Comparison of ENCODE assay signal across 8 cellular contexts in the genomic region with DNA sequence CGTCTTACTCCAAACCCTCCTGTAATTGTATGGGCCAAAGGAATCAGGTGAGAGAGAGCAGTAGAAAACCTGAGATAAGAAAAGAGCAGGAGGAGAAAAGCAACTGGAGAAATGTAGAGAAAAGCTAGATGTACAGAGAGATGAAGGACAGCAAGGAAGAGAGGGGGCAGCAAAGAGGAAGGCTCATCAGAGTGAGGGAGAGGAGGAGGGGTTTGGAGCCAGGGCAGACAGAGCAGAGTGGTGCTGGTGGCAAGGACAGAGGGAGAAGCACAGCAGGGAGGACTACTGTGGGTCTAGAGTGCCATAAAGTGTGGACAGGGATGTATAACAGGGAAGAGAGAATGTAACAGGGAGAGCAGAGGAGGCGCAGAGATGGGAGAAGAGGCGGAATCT. TPM values are rescaled to one million over a fixed set of nuclear protein-coding genes. Genes with fewer than 3 reads are reported as not detected.
DNase-seq lines count a peak whose midpoint lies in the region; ATAC-seq, FAIRE-seq and TF ChIP-seq lines count a peak whose summit lies in the region.
"Not testable (repeated sequence)": the region's sequence is repeated elsewhere in the genome, so short reads cannot be mapped to it uniquely, and the experiment has no call there.

No MANE protein-coding gene starts in this region.

- not testable (repeated sequence) for DNase-seq in CD8-positive, alpha-beta memory T cell; activated naive CD4-positive, alpha-beta T cell treated with anti-CD3 and anti-CD28 coated beads, Interleukin-2, amount 50 U/mL, for 72 hours (ENCODE audit: low spot score in 2 of 2); keratinocyte (ENCODE audit: low read depth, low spot score); testis
- DNase-seq in KBM-7 (peak; percentile 38), SJCRH30 (peak in 1 of 2 experiments; percentile 8)

- TF ChIP-seq CTCF in keratinocyte (optimal IDR thresholded peaks at IDR 0.05 in 1 of 3, IDR thresholded peaks at IDR 0.05 in 1 of 3, conservative IDR thresholded peaks at IDR 0.05 in 1 of 3; ENCODE audit: extremely low read depth in 1 of 3, insufficient read depth in 2 of 3, low read length in 3 of 3); testis (IDR thresholded peaks at IDR 0.05): not testable (repeated sequence)

- not testable (repeated sequence) for H3K27me3 ChIP-seq in CD8-positive, alpha-beta memory T cell (ENCODE audit: insufficient read depth, low read length, poor library complexity, severe bottlenecking); SJCRH30; esophagus (ENCODE audit: control insufficient read depth in 1 of 2, insufficient read depth in 2 of 2, low read length in 2 of 2); keratinocyte (ENCODE audit: control insufficient read depth, extremely low read depth, insufficient read depth, low read length); neuron (ENCODE audit: insufficient read depth, low read length); testis

- dilution Hi-C loops in keratinocyte (cut with MboI; ENCODE audit: extremely low pct_ligation_motif_present, low sequenced_read_pairs), result not testable (repeated sequence)

- peak overlapping the region; percentile 63 for H3K27ac ChIP-seq in CD8-positive, alpha-beta memory T cell (ENCODE audit: low read depth, low read length)
- not testable (repeated sequence) for H3K27ac ChIP-seq in SJCRH30; keratinocyte (ENCODE audit: control insufficient read depth, insufficient read depth, low read length); testis
- peak overlapping the region; percentile 71 to 83 for H3K27ac ChIP-seq in esophagus (ENCODE audit: low read depth in 2 of 2, low read length in 1 of 2)

- intact Hi-C loops in testis (cut with DNase I; ENCODE audit: low total_unique reads), result not testable (repeated sequence)

- H3K36me3 Mint-ChIP-seq in CD8-positive, alpha-beta memory T cell, result peaks cover 8 to 26% (median 21%) of the 10 kb centered on the region in 3 donors
- H3K36me3 Mint-ChIP-seq in activated naive CD4-positive, alpha-beta T cell treated with anti-CD3 and anti-CD28 coated beads, Interleukin-2, amount 50 U/mL, for 72 hours, result peaks cover 39 to 78% of the 10 kb centered on the region in 2 donors

- in situ Hi-C loops in KBM-7 (cut with MboI; ENCODE audit: low pct_unique_long_range_greater_than_20kb, low sequenced_read_pairs), result not testable (repeated sequence)

- H3K4me3 ChIP-seq in CD8-positive, alpha-beta memory T cell (ENCODE audit: low read length), result peak overlapping the region; percentile 84
- H3K4me3 ChIP-seq in SJCRH30, result peak overlapping the region; percentile 72
- peak overlapping the region; percentile 62 to 79 for H3K4me3 ChIP-seq in esophagus (ENCODE audit: low read depth in 1 of 2, low read length in 2 of 2)
- H3K4me3 ChIP-seq in keratinocyte (ENCODE audit: control insufficient read depth in 2 of 3, extremely low read depth in 1 of 3, insufficient read depth in 2 of 3, low read depth in 1 of 3, low read length in 3 of 3), result peak overlapping the region; percentile 69 to 83 (median 78)
- H3K4me3 ChIP-seq in neuron (ENCODE audit: low read length), result peak overlapping the region; percentile 78
- H3K4me3 ChIP-seq in testis, result peak overlapping the region; percentile 64 to 66

- POLR2A ChIA-PET in CD8-positive, alpha-beta memory T cell (lab: Charles Lee), result not testable (repeated sequence)

- not testable (repeated sequence) for H3K9me3 ChIP-seq in CD8-positive, alpha-beta memory T cell (ENCODE audit: low read length); SJCRH30 (replicated peaks); esophagus (ENCODE audit: control insufficient read depth in 2 of 2, insufficient read depth in 1 of 2, low read depth in 1 of 2, low read length in 1 of 2); keratinocyte (ENCODE audit: control insufficient read depth, low read depth, low read length); testis
- peaks cover 15% of the 10 kb centered on the region for H3K9me3 ChIP-seq in neuron (ENCODE audit: low read length)

- H3K9ac ChIP-seq in keratinocyte (ENCODE audit: control insufficient read depth, extremely low read depth, insufficient read depth, low read length), result peak overlapping the region; percentile 73

- not testable (repeated sequence) for H3K9me1 ChIP-seq in keratinocyte (ENCODE audit: control insufficient read depth, extremely low read depth, insufficient read depth, low read length)

- not testable (repeated sequence) for TF ChIP-seq POLR2A in testis (IDR thresholded peaks at IDR 0.05)

- not testable (repeated sequence) for H3K36me3 ChIP-seq in CD8-positive, alpha-beta memory T cell (ENCODE audit: insufficient read depth, low read length); SJCRH30; esophagus (ENCODE audit: control insufficient read depth in 2 of 2, insufficient read depth in 2 of 2, low read length in 1 of 2); keratinocyte (ENCODE audit: control insufficient read depth in 2 of 2, extremely low read depth in 1 of 2, insufficient read depth in 2 of 2, low read length in 2 of 2); testis (ENCODE audit: low read depth, missing control alignments)
- H3K36me3 ChIP-seq in neuron (ENCODE audit: insufficient read depth, low read length), result peaks cover 11% of the 10 kb centered on the region

- 52 to 58% methylated on average over 3 of the region's 3 CpGs for WGBS in esophagus, 2 donors
- 44 to 48% methylated on average over 3 of the region's 3 CpGs for WGBS in testis, 2 donors

- not testable (repeated sequence) for H3K4me1 ChIP-seq in CD8-positive, alpha-beta memory T cell (ENCODE audit: insufficient read depth, low read length); SJCRH30; esophagus (ENCODE audit: control insufficient read depth in 2 of 2, insufficient read depth in 2 of 2, low read length in 1 of 2); keratinocyte (ENCODE audit: control insufficient read depth, extremely low read depth, insufficient read depth, low read length); neuron (ENCODE audit: insufficient read depth, low read length)
- H3K4me1 ChIP-seq in testis, result peaks cover 14% of the 10 kb centered on the region

- not testable (repeated sequence) for ATAC-seq in activated naive CD4-positive, alpha-beta T cell treated with anti-CD3 and anti-CD28 coated beads, Interleukin-2, amount 50 U/mL, for 72 hours

- not testable (repeated sequence) for FAIRE-seq in keratinocyte (lab: Jason Lieb, UNC)

- H3K4me3 Mint-ChIP-seq in CD8-positive, alpha-beta memory T cell, result peak overlapping the region; percentile 89 to 98 (median 94)

- H4K20me1 ChIP-seq in keratinocyte (ENCODE audit: control insufficient read depth, extremely low read depth, insufficient read depth, low read length), result not testable (repeated sequence)

- peaks cover 36 to 56% (median 43%) of the 10 kb centered on the region in 3 donors for H3K4me1 Mint-ChIP-seq in CD8-positive, alpha-beta memory T cell

- peak overlapping the region; percentile 86 for H3K4me2 ChIP-seq in keratinocyte (ENCODE audit: control insufficient read depth, extremely low read depth, insufficient read depth, low read depth, low read length)

- peaks cover 0 to 30% (median 16%) of the 10 kb centered on the region in 5 donors for H3K9me3 Mint-ChIP-seq in CD8-positive, alpha-beta memory T cell
- H3K9me3 Mint-ChIP-seq in activated naive CD4-positive, alpha-beta T cell treated with anti-CD3 and anti-CD28 coated beads, Interleukin-2, amount 50 U/mL, for 72 hours, result peaks cover 18 to 39% of the 10 kb centered on the region in 2 donors

- not testable (repeated sequence) for H3K27me3 Mint-ChIP-seq in CD8-positive, alpha-beta memory T cell

- H3K27ac Mint-ChIP-seq in CD8-positive, alpha-beta memory T cell, result peak overlapping the region in 7 of 8 donors; percentile 59 to 97 (median 87)
- H3K27ac Mint-ChIP-seq in activated naive CD4-positive, alpha-beta T cell treated with anti-CD3 and anti-CD28 coated beads, Interleukin-2, amount 50 U/mL, for 72 hours, result peak overlapping the region; percentile 81 to 86

- CTCF ChIA-PET in CD8-positive, alpha-beta memory T cell (lab: Charles Lee), result not testable (repeated sequence)

- H2AFZ ChIP-seq in keratinocyte (ENCODE audit: control insufficient read depth, low read length), result peak overlapping the region; percentile 89
- H2AFZ ChIP-seq in neuron (ENCODE audit: low read depth, low read length), result peak overlapping the region; percentile 98

- H3K79me2 ChIP-seq in keratinocyte (ENCODE audit: control insufficient read depth, insufficient read depth, low read length), result not testable (repeated sequence)

RNA-seq across cellular contexts. Expression of gene ZNF701, which starts 31.9 kb away (rescaled TPM):
- 10 to 100 TPM; 16.8 to 18.3 TPM for total RNA-seq in CD8-positive, alpha-beta memory T cell
- 17.7 TPM for polyA plus RNA-seq in CD8-positive, alpha-beta memory T cell
- 13.7 and 14.8 TPM in 2 replicates for total RNA-seq in SJCRH30 (2014; rRNA removed; shearing (Covaris generic))
- total RNA-seq in activated naive CD4-positive, alpha-beta T cell treated with anti-CD3 and anti-CD28 coated beads, Interleukin-2, amount 50 U/mL, for 72 hours, result 10 to 100 TPM; 18.7 to 26.4 TPM
- polyA plus RNA-seq in esophagus (1 to 10 TPM; 3.1 to 9.5 TPM), keratinocyte (6.0 to 7.2 TPM (median 7.0 TPM) in 3 replicates), testis (ENCODE audit: insufficient read depth, low read depth, low replicate concordance) (8.9 TPM)
- 2.3 TPM for polyA plus RNA-seq in keratinocyte (2011; ENCODE audit: low read depth)
- polyA plus RNA-seq in keratinocyte (2011; cell fraction: cytosol; rRNA removed), result 2.0 and 4.4 TPM in 2 replicates
- 12.8 and 13.2 TPM in 2 replicates for polyA plus RNA-seq in keratinocyte (2011; cell fraction: nucleus; rRNA removed)
- 3.9 and 7.6 TPM in 2 replicates for polyA plus RNA-seq in keratinocyte (2012; ENCODE audit: low replicate concordance)
- polyA minus RNA-seq in keratinocyte, result 4.2 to 21.3 TPM (median 13.1 TPM) in 3 replicates
- 5.9 TPM for polyA minus RNA-seq in keratinocyte (2011; cell fraction: cytosol; rRNA and poly(A)+ RNA removed)
- 11.1 and 18.2 TPM in 2 replicates for polyA minus RNA-seq in keratinocyte (2011; cell fraction: nucleus; rRNA and poly(A)+ RNA removed)
- 10 to 100 TPM; 21.3 to 22.4 TPM for total RNA-seq in testis

RNA-seq across cellular contexts. Expression of gene ZNF83, which starts 36.2 kb away (rescaled TPM):
- 10 to 100 TPM; 26.9 to 28.0 TPM for total RNA-seq in CD8-positive, alpha-beta memory T cell
- 23.1 TPM for polyA plus RNA-seq in CD8-positive, alpha-beta memory T cell
- total RNA-seq in SJCRH30 (2014; rRNA removed; shearing (Covaris generic)), result 32.7 and 47.0 TPM in 2 replicates
- 10 to 100 TPM; 37.0 to 49.9 TPM for total RNA-seq in activated naive CD4-positive, alpha-beta T cell treated with anti-CD3 and anti-CD28 coated beads, Interleukin-2, amount 50 U/mL, for 72 hours
- 10 to 100 TPM; 17.5 to 59.7 TPM for polyA plus RNA-seq in esophagus
- 18.3 to 67.3 TPM (median 47.3 TPM) in 3 replicates for polyA plus RNA-seq in keratinocyte
- polyA plus RNA-seq in keratinocyte (2011; ENCODE audit: low read depth), result 80.4 TPM
- polyA plus RNA-seq in keratinocyte (2011; cell fraction: cytosol; rRNA removed), result 9.0 and 22.6 TPM in 2 replicates
- polyA plus RNA-seq in keratinocyte (2011; cell fraction: nucleus; rRNA removed), result 188 and 216 TPM in 2 replicates
- 13.9 and 87.3 TPM in 2 replicates for polyA plus RNA-seq in keratinocyte (2012; ENCODE audit: low replicate concordance)
- 6.0 to 46.1 TPM (median 37.9 TPM) in 3 replicates for polyA minus RNA-seq in keratinocyte
- 8.8 TPM for polyA minus RNA-seq in keratinocyte (2011; cell fraction: cytosol; rRNA and poly(A)+ RNA removed)
- 53.8 and 94.5 TPM in 2 replicates for polyA minus RNA-seq in keratinocyte (2011; cell fraction: nucleus; rRNA and poly(A)+ RNA removed)
- total RNA-seq in testis, result 10 to 100 TPM; 50.8 to 61.1 TPM
- polyA plus RNA-seq in testis (ENCODE audit: insufficient read depth, low read depth, low replicate concordance), result 28.6 TPM
